In genomic region chrX:77597090-77597489, GRCh38 we compare ENCODE assay signal across 11 cellular contexts.
DNase-seq lines count a peak whose midpoint lies in the region; ATAC-seq, FAIRE-seq and TF ChIP-seq lines count a peak whose summit lies in the region.
"Had no signal": no experiment of that assay in that cellular context is flagged by ENCODE, and none has a peak within 500 bp of the region (broad histone marks: within the 10 kb centered on the region; RNA-seq: fewer than 3 reads in every experiment).

No MANE protein-coding gene starts in this region.

- peaks cover 40% of the 10 kb centered on the region for H3K36me3 Mint-ChIP-seq in CD8-positive, alpha-beta T cell

- no peaks in the 10 kb centered on the region for H3K9me3 Mint-ChIP-seq in CD8-positive, alpha-beta T cell

- CTCF ChIA-PET in CD8-positive, alpha-beta T cell (lab: Charles Lee): no interaction called here

- no peaks in the 10 kb centered on the region for H3K27me3 ChIP-seq in heart right ventricle
- H3K27me3 ChIP-seq in right cardiac atrium (ENCODE audit: control insufficient read depth, insufficient read depth): no peaks in the 10 kb centered on the region
- no peaks in the 10 kb centered on the region for H3K27me3 ChIP-seq in CD8-positive, alpha-beta T cell (ENCODE audit: insufficient read depth, low read length)

- H3K4me3 ChIP-seq in heart right ventricle (no peak overlapping the region), right cardiac atrium (ENCODE audit: low read length) (no peak overlapping the region)
- no peak overlapping the region for H3K4me3 ChIP-seq in CD8-positive, alpha-beta T cell (ENCODE audit: low read depth, low read length)

- no peak for DNase-seq in heart right ventricle
- DNase-seq in right cardiac atrium: no peak
- peak; percentile 9 for DNase-seq in hepatic stellate cell (ENCODE audit: low spot score)
- DNase-seq in CD8-positive, alpha-beta T cell: no peak
- no peak for DNase-seq in NCI-H2107 treated with DMSO at 0.1 percent for 48 hours (lab: John Stamatoyannopoulos, UW; ENCODE audit: unreplicated experiment)
- DNase-seq in activated effector memory CD4-positive, alpha-beta T cell treated with anti-CD3 and anti-CD28 coated beads, Interleukin-2, amount 50 U/mL, for 16 hours: no peak
- DNase-seq: Caco-2, left ventricle myocardium superior, T-helper 1 cell had no signal

- POLR2A ChIA-PET in CD8-positive, alpha-beta T cell (lab: Charles Lee): no interaction called here

- H3K27ac ChIP-seq in heart right ventricle (no peak overlapping the region), right cardiac atrium (ENCODE audit: low read length) (no peak overlapping the region)
- no peak overlapping the region for H3K27ac ChIP-seq in CD8-positive, alpha-beta T cell (ENCODE audit: low read depth, low read length)

- no peaks in the 10 kb centered on the region for H3K27me3 Mint-ChIP-seq in CD8-positive, alpha-beta T cell (ENCODE audit: low read depth)

- H3K27ac Mint-ChIP-seq in CD8-positive, alpha-beta T cell: no peak overlapping the region

- H3K9me3 ChIP-seq in heart right ventricle: no peaks in the 10 kb centered on the region
- H3K9me3 ChIP-seq in right cardiac atrium (ENCODE audit: control insufficient read depth, low read length): no peaks in the 10 kb centered on the region
- H3K9me3 ChIP-seq in CD8-positive, alpha-beta T cell (ENCODE audit: low read length): no peaks in the 10 kb centered on the region
- H3K9me3 ChIP-seq: Caco-2 had no signal

- H3K4me3 Mint-ChIP-seq in CD8-positive, alpha-beta T cell: no peak overlapping the region

- H3K4me1 Mint-ChIP-seq in CD8-positive, alpha-beta T cell (ENCODE audit: low read depth): peaks cover 11% of the 10 kb centered on the region

- H3K36me3 ChIP-seq in heart right ventricle: peaks cover 0 to 50% (median 0%) of the 10 kb centered on the region in 9 donors
- H3K36me3 ChIP-seq in CD8-positive, alpha-beta T cell (ENCODE audit: insufficient read depth, low read length): peaks cover 5% of the 10 kb centered on the region

- FAIRE-seq in TTC549 (lab: Jason Lieb, UNC): peak; percentile 22

- H3K4me1 ChIP-seq in heart right ventricle (no peaks in the 10 kb centered on the region), right cardiac atrium (ENCODE audit: control insufficient read depth, insufficient read depth, low read length) (no peaks in the 10 kb centered on the region)
- H3K4me1 ChIP-seq in CD8-positive, alpha-beta T cell (ENCODE audit: insufficient read depth, low read length): no peaks in the 10 kb centered on the region
- H3K4me1 ChIP-seq: Caco-2 had no signal

- peak in 7 of 9 donors; percentile 31 to 49 (median 44) for TF ChIP-seq CTCF in heart right ventricle (IDR thresholded peaks at IDR 0.05)
- no peak for TF ChIP-seq CTCF in CD8-positive, alpha-beta T cell (IDR thresholded peaks at IDR 0.05)

- ATAC-seq in heart right ventricle (no peak), right cardiac atrium (no peak), GM18873 (IDR thresholded peaks at IDR 0.05; ENCODE audit: low FRiP score, unreplicated experiment) (no peak)
- no peak for ATAC-seq in CD8-positive, alpha-beta T cell
- ATAC-seq: left ventricle myocardium superior had no signal

- intact Hi-C loops in heart right ventricle (cut with DNase I) (no loop called here), right cardiac atrium (cut with DNase I) (no loop called here)
- intact Hi-C loops in CD8-positive, alpha-beta T cell (cut with DNase I, micrococcal nuclease): no loop called here

- 21 to 50% methylated on average over 1 of the region's 1 CpG for WGBS in heart right ventricle, 2 donors
- 26% methylated on average over 1 of the region's 1 CpG for WGBS in right cardiac atrium
